ENCODE assay signal across 8 cellular contexts in genomic region chr1:9900142-9901043, GRCh38. TPM values are rescaled to one million over a fixed set of nuclear protein-coding genes. Genes with fewer than 3 reads are reported as not detected.
DNase-seq lines count a peak whose midpoint lies in the region; ATAC-seq, FAIRE-seq and TF ChIP-seq lines count a peak whose summit lies in the region.

No MANE protein-coding gene starts in this region.

- TF ChIP-seq EP300 in ovary (IDR thresholded peaks at IDR 0.05): no peak

- H3K27ac ChIP-seq in prostate gland (peak overlapping the region; percentile 75 to 79), ovary (no peak overlapping the region)

- ATAC-seq in GM18520 (IDR thresholded peaks at IDR 0.05; ENCODE audit: unreplicated experiment): no peak

- DNase-seq in GM12864 (ENCODE audit: low read depth) (peak; percentile 25), NOMO-1 treated with DMSO at 0.1 percent for 48 hours (lab: John Stamatoyannopoulos, UW; ENCODE audit: unreplicated experiment) (peak; percentile 94), germinal center (ENCODE audit: low spot score) (peak; percentile 54), prostate gland (ENCODE audit: low spot score) (peak; percentile 78), ovary (no peak), DMS 273 (lab: John Stamatoyannopoulos, UW; ENCODE audit: unreplicated experiment) (no peak), GM19239 (ENCODE audit: insufficient read length, low spot score) (no peak)

- no peaks in the 10 kb centered on the region for H3K27me3 ChIP-seq in prostate gland (replicated peaks; ENCODE audit: insufficient read depth)
- H3K27me3 ChIP-seq in ovary: no peaks in the 10 kb centered on the region

- no peak for FAIRE-seq in GM19239 (lab: Jason Lieb, UNC)

- intact Hi-C loops in prostate gland (cut with DNase I) (no loop called here), ovary (cut with DNase I) (no loop called here)

- WGBS in prostate gland: 35% methylated on average over 18 of the region's 18 CpGs
- WGBS in ovary, 3 donors: 78 to 86% (median 79%) methylated on average over 18 of the region's 18 CpGs

- H3K4me3 ChIP-seq in GM12864 (ENCODE audit: low read depth, low read length) (no peak overlapping the region), prostate gland (no peak overlapping the region), ovary (no peak overlapping the region)

- no peak for TF ChIP-seq CTCF in GM12864 (IDR thresholded peaks at IDR 0.05; ENCODE audit: low read depth, low read length, missing control alignments)
- TF ChIP-seq CTCF in prostate gland (IDR thresholded peaks at IDR 0.05): no peak
- no peak for TF ChIP-seq CTCF in ovary (IDR thresholded peaks at IDR 0.05)

- H3K4me1 ChIP-seq in prostate gland (replicated peaks): peaks cover 6% of the 10 kb centered on the region
- H3K4me1 ChIP-seq in ovary (ENCODE audit: insufficient read depth): peaks cover 13% of the 10 kb centered on the region

- H3K9me3 ChIP-seq in prostate gland (no peaks in the 10 kb centered on the region), ovary (no peaks in the 10 kb centered on the region)

- TF ChIP-seq POLR2A in prostate gland (IDR thresholded peaks at IDR 0.05) (peak; percentile 43), ovary (IDR thresholded peaks at IDR 0.05) (no peak)

- H3K36me3 ChIP-seq in prostate gland (no peaks in the 10 kb centered on the region), ovary (no peaks in the 10 kb centered on the region)

RNA-seq across cellular contexts. Expression of gene CTNNBIP1, which starts 9.7 kb away (rescaled TPM):
- total RNA-seq in prostate gland: 100 to 1,000 TPM in 1 of 2 donors, 10 to 100 TPM in 1; 56.9 to 101 TPM
- total RNA-seq in ovary: 10 to 100 TPM; 16.6 to 28.5 (median 25.9) TPM
- 10 to 100 TPM; 10.4 to 18.5 TPM for polyA plus RNA-seq in ovary

RNA-seq across cellular contexts. Expression of gene LZIC, which starts 42.8 kb away (rescaled TPM):
- 10 to 100 TPM; 21.5 to 42.2 TPM for total RNA-seq in prostate gland
- total RNA-seq in ovary: 10 to 100 TPM; 21.2 to 54.3 (median 40.2) TPM
- polyA plus RNA-seq in ovary: 10 to 100 TPM; 24.6 to 61.3 TPM

RNA-seq across cellular contexts. Expression of gene NMNAT1, which starts 42.9 kb away (rescaled TPM):
- total RNA-seq in prostate gland: 1 to 10 TPM; 7.2 to 8.7 TPM
- total RNA-seq in ovary: 1 to 10 TPM; 2.3 to 8.2 (median 5.8) TPM
- 10 to 100 TPM in 1 of 2 donors, 1 to 10 TPM in 1; 3.8 to 16.0 TPM for polyA plus RNA-seq in ovary

Comparison
In these comparisons a context has a peak if more than half of its experiments do, and no peak if none do; other contexts are left out.
1. DNase-seq: peak in GM12864 (single experiment), NOMO-1 treated with DMSO at 0.1 percent for 48 hours (single experiment), germinal center (single experiment) and prostate gland (single experiment); none in ovary (0 of 5), DMS 273 (single experiment) and GM19239 (single experiment).
2. H3K27ac ChIP-seq: peak in prostate gland (2 of 2); none in ovary (0 of 2).